16 cellular contexts compared by ENCODE assay signal in genomic region chr14:104580961-104581360, GRCh38. TPM values are rescaled to one million over a fixed set of nuclear protein-coding genes. Genes with fewer than 3 reads are reported as not detected.
A peak's percentile ranks its signal among the peaks of the same experiment; 100 is the strongest.
DNase-seq lines count a peak whose midpoint lies in the region; ATAC-seq and TF ChIP-seq lines count a peak whose summit lies in the region.
"Had no signal": no experiment of that assay in that cellular context is flagged by ENCODE, and none has a peak within 500 bp of the region (broad histone marks: within the 10 kb centered on the region; RNA-seq: fewer than 3 reads in every experiment).

No MANE protein-coding gene starts in this region.

- H3K9me3 ChIP-seq in CD8-positive, alpha-beta T cell (ENCODE audit: low read length): no peaks in the 10 kb centered on the region
- H3K9me3 ChIP-seq in esophagus squamous epithelium: no peaks in the 10 kb centered on the region

- peak; percentile 30 for ATAC-seq in Right ventricle myocardium inferior
- ATAC-seq in CD8-positive, alpha-beta T cell: no peak
- ATAC-seq: HCT116; stimulated activated effector memory CD8-positive, alpha-beta T cell treated with anti-CD3 and anti-CD28 coated beads, Interleukin-12 subunit alpha, Interleukin-12 subunit beta, amount 100 ng/mL, for 72 hours had no signal

- H3K4me3 ChIP-seq in retinal pigment epithelial cell (ENCODE audit: low read length) (no peak overlapping the region), esophagus squamous epithelium (no peak overlapping the region)
- H3K4me3 ChIP-seq in CD8-positive, alpha-beta T cell (ENCODE audit: low read depth, low read length): no peak overlapping the region

- H3K27ac ChIP-seq in CD8-positive, alpha-beta T cell (ENCODE audit: low read depth, low read length): no peak overlapping the region
- H3K27ac ChIP-seq in esophagus squamous epithelium: no peak overlapping the region

- no peak for TF ChIP-seq POLR2A in esophagus squamous epithelium (IDR thresholded peaks at IDR 0.05)

- no peaks in the 10 kb centered on the region for H3K9me3 Mint-ChIP-seq in CD8-positive, alpha-beta T cell
- H3K9me3 Mint-ChIP-seq: activated naive CD8-positive, alpha-beta T cell treated with anti-CD3 and anti-CD28 coated beads for 36 hours; stimulated activated effector memory CD8-positive, alpha-beta T cell treated with anti-CD3 and anti-CD28 coated beads, Interleukin-12 subunit alpha, Interleukin-12 subunit beta, amount 100 ng/mL, for 72 hours had no signal

- CTCF ChIA-PET in CD8-positive, alpha-beta T cell (lab: Charles Lee): interaction anchor here (1.1 kb wide), 1 partner anchor 17 kb away, joined by 3 read pairs; no protein-coding TSS in a partner anchor

- H3K4me1 Mint-ChIP-seq in CD8-positive, alpha-beta T cell (ENCODE audit: low read depth): no peaks in the 10 kb centered on the region
- H3K4me1 Mint-ChIP-seq: activated naive CD8-positive, alpha-beta T cell treated with anti-CD3 and anti-CD28 coated beads for 36 hours; stimulated activated effector memory CD8-positive, alpha-beta T cell treated with anti-CD3 and anti-CD28 coated beads, Interleukin-12 subunit alpha, Interleukin-12 subunit beta, amount 100 ng/mL, for 72 hours had no signal

- no peak overlapping the region for H3K4me3 Mint-ChIP-seq in CD8-positive, alpha-beta T cell
- H3K4me3 Mint-ChIP-seq: activated naive CD8-positive, alpha-beta T cell treated with anti-CD3 and anti-CD28 coated beads for 36 hours; stimulated activated effector memory CD8-positive, alpha-beta T cell treated with anti-CD3 and anti-CD28 coated beads, Interleukin-12 subunit alpha, Interleukin-12 subunit beta, amount 100 ng/mL, for 72 hours had no signal

- H3K27me3 Mint-ChIP-seq in CD8-positive, alpha-beta T cell (ENCODE audit: low read depth): peaks cover 3% of the 10 kb centered on the region

- 10% methylated on average over 2 of the region's 9 CpGs; no CpG with 5 or more reads in 1 of the 2 donors for WGBS in esophagus squamous epithelium, 2 donors

- H3K27ac Mint-ChIP-seq in CD8-positive, alpha-beta T cell: no peak overlapping the region
- H3K27ac Mint-ChIP-seq: activated naive CD8-positive, alpha-beta T cell treated with anti-CD3 and anti-CD28 coated beads for 36 hours; stimulated activated effector memory CD8-positive, alpha-beta T cell treated with anti-CD3 and anti-CD28 coated beads, Interleukin-12 subunit alpha, Interleukin-12 subunit beta, amount 100 ng/mL, for 72 hours had no signal

- H3K4me1 ChIP-seq in CD8-positive, alpha-beta T cell (ENCODE audit: insufficient read depth, low read length): no peaks in the 10 kb centered on the region
- peaks cover 0 to 10% (median 0%) of the 10 kb centered on the region in 3 donors for H3K4me1 ChIP-seq in esophagus squamous epithelium

- no peaks in the 10 kb centered on the region for H3K27me3 ChIP-seq in CD8-positive, alpha-beta T cell (ENCODE audit: insufficient read depth, low read length)
- peaks cover 0 to 99% (median 0%) of the 10 kb centered on the region in 4 donors for H3K27me3 ChIP-seq in esophagus squamous epithelium

- DNase-seq in H4 (ENCODE audit: low spot score) (peak; percentile 53), NCI-H345 (lab: John Stamatoyannopoulos, UW) (peak; percentile 85), Right ventricle myocardium inferior (ENCODE audit: missing footprints) (peak; percentile 84), retinal pigment epithelial cell (ENCODE audit: low read depth) (peak; percentile 64), posterior cingulate gyrus (no peak), esophagus squamous epithelium (lab: John Stamatoyannopoulos, UW) (no peak)
- no peak for DNase-seq in CD8-positive, alpha-beta T cell
- no peak for DNase-seq in activated CD4-positive, alpha-beta T cell treated with anti-CD3 and anti-CD28 coated beads, Interleukin-2, amount 50 U/mL, for 48 hours
- DNase-seq: activated naive CD8-positive, alpha-beta T cell treated with anti-CD3 and anti-CD28 coated beads for 36 hours; AML-193; dermis blood vessel endothelial cell; NCI-H146; stimulated activated CD4-positive, alpha-beta T cell treated with anti-CD3 and anti-CD28 coated beads, Interleukin-4, amount 100 ng/mL, for 1 hour had no signal

- no peak for TF ChIP-seq CTCF in retinal pigment epithelial cell (conservative IDR thresholded peaks at IDR 0.05; ENCODE audit: low read depth, low read length)
- no peak for TF ChIP-seq CTCF in CD8-positive, alpha-beta T cell (IDR thresholded peaks at IDR 0.05)
- no peak for TF ChIP-seq CTCF in esophagus squamous epithelium (IDR thresholded peaks at IDR 0.05)

- intact Hi-C loops in Right ventricle myocardium inferior (cut with DNase I) (no loop called here), posterior cingulate gyrus (cut with DNase I) (no loop called here), esophagus squamous epithelium (cut with DNase I) (no loop called here)
- intact Hi-C loops in CD8-positive, alpha-beta T cell (cut with DNase I, micrococcal nuclease): no loop called here

- no peaks in the 10 kb centered on the region for H3K36me3 ChIP-seq in CD8-positive, alpha-beta T cell (ENCODE audit: insufficient read depth, low read length)
- H3K36me3 ChIP-seq in esophagus squamous epithelium: no peaks in the 10 kb centered on the region

- POLR2A ChIA-PET in CD8-positive, alpha-beta T cell (lab: Charles Lee): no interaction called here

- no peaks in the 10 kb centered on the region for H3K36me3 Mint-ChIP-seq in CD8-positive, alpha-beta T cell
- H3K36me3 Mint-ChIP-seq: activated naive CD8-positive, alpha-beta T cell treated with anti-CD3 and anti-CD28 coated beads for 36 hours; stimulated activated effector memory CD8-positive, alpha-beta T cell treated with anti-CD3 and anti-CD28 coated beads, Interleukin-12 subunit alpha, Interleukin-12 subunit beta, amount 100 ng/mL, for 72 hours had no signal

RNA-seq across cellular contexts. Expression of gene C14orf180, which starts 1.4 kb away (rescaled TPM):
- not detected in 2 replicates for total RNA-seq in H4 (2014; rRNA removed; shearing (Covaris generic))
- total RNA-seq in Right ventricle myocardium inferior: 40.0 TPM
- total RNA-seq in CD8-positive, alpha-beta T cell: not detected
- total RNA-seq in esophagus squamous epithelium: not detected
- total RNA-seq: activated naive CD8-positive, alpha-beta T cell treated with anti-CD3 and anti-CD28 coated beads for 36 hours; dermis blood vessel endothelial cell; osteocyte had no signal

RNA-seq across cellular contexts. Expression of gene TMEM179, which starts 23.6 kb away (rescaled TPM):
- not detected in 2 replicates for total RNA-seq in H4 (2014; rRNA removed; shearing (Covaris generic))
- total RNA-seq in Right ventricle myocardium inferior: not detected
- not detected for total RNA-seq in CD8-positive, alpha-beta T cell
- total RNA-seq in esophagus squamous epithelium: not detected
- total RNA-seq: activated naive CD8-positive, alpha-beta T cell treated with anti-CD3 and anti-CD28 coated beads for 36 hours; dermis blood vessel endothelial cell; osteocyte had no signal

Comparison
In these comparisons a context has a peak if more than half of its experiments do, and no peak if none do; other contexts are left out.
1. DNase-seq: peak in H4 (single experiment), NCI-H345 (single experiment), Right ventricle myocardium inferior (single experiment) and retinal pigment epithelial cell (single experiment); none in CD8-positive, alpha-beta T cell (0 of 7), activated CD4-positive, alpha-beta T cell treated with anti-CD3 and anti-CD28 coated beads, Interleukin-2, amount 50 U/mL, for 48 hours (0 of 2), posterior cingulate gyrus (0 of 10) and esophagus squamous epithelium (single experiment).
2. RNA of gene C14orf180, which starts 1.4 kb away (total RNA-seq): 40.0 TPM in Right ventricle myocardium inferior (single experiment); not detected in H4, not detected in CD8-positive, alpha-beta T cell and not detected in esophagus squamous epithelium; every median in the first group is over 10 times any median in the second.